Comparison of ENCODE assay signal across 1 cellular context in the genomic region with DNA sequence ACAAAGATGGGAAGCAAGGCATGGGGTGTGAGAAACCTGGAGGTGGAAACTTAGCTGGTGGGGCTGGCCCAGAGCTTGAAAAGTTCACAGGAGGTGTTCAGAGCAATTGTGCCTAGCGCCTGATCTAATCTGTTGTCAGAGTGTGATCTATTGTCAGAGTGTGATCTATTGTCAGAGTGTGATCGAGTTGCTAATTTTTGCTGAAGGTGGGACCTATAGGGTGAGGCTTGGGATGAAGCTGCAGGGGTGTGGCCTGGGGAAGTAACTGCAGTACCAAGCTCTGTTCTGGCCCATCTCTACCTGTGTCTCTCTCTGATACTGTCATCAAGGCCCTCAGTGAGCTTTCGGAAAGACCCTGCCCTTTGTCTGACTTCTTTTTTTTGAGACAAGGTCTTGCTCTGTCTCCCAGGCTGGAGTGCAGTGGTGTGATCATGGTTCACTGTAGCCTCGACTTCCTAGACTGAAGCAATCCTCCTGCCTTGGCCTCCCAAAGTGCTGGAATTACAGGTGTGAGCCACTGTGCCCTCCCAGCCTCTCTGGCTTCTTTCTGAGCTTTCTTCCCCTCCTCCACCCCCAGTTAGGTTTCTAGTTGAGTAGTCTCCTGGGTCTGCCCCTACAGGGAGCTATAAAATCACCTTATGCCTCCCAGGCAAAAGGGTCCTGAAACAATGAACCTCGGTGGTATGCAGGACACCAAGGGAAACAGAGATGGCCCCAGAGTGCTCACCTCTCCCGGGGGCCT.
TF ChIP-seq lines count a peak whose summit lies in the region.

No MANE protein-coding gene starts in this region.

TF ChIP-seq in GM12878, 131 proteins besides CTCF, POLR2A, EP300 and RAD21:
- peak; percentile 61 for TF ChIP-seq MEF2B (IDR thresholded peaks at IDR 0.05; ENCODE audit: partially characterized antibody, poor library complexity, severe bottlenecking)
- TF ChIP-seq PAX5 (IDR thresholded peaks at IDR 0.05; ENCODE audit: borderline replicate concordance, low read depth, low read length), result no peak
